13 cellular contexts compared by ENCODE assay signal in genomic region chr5:74916831-74917710, GRCh38. TPM values are rescaled to one million over a fixed set of nuclear protein-coding genes. Genes with fewer than 3 reads are reported as not detected.
DNase-seq lines count a peak whose midpoint lies in the region; ATAC-seq and TF ChIP-seq lines count a peak whose summit lies in the region.
"Had no signal": no experiment of that assay in that cellular context is flagged by ENCODE, and none has a peak within 500 bp of the region (broad histone marks: within the 10 kb centered on the region; RNA-seq: fewer than 3 reads in every experiment).

No MANE protein-coding gene starts in this region.

- peaks cover 15% of the 10 kb centered on the region for H3K9me3 Mint-ChIP-seq in WTC11
- H3K9me3 Mint-ChIP-seq in activated naive CD4-positive, alpha-beta T cell treated with anti-CD3 and anti-CD28 coated beads, Interleukin-2, amount 10 ng/mL, durations not matched to agents 7 days and 5 days: no peaks in the 10 kb centered on the region
- H3K9me3 Mint-ChIP-seq: T-helper 1 cell treated with Interleukin-12 subunit alpha and Interleukin-12 subunit beta and Interleukin-4 antibody, amounts not matched to agents 30 μg/mL and 1 μg/mL, for 36 hours had no signal

- no peaks in the 10 kb centered on the region for H3K4me1 Mint-ChIP-seq in WTC11
- H3K4me1 Mint-ChIP-seq in activated naive CD4-positive, alpha-beta T cell treated with anti-CD3 and anti-CD28 coated beads, Interleukin-2, amount 10 ng/mL, durations not matched to agents 7 days and 5 days: no peaks in the 10 kb centered on the region

- CTCF ChIA-PET in WTC11 (lab: Charles Lee): interaction anchor here (1.2 kb wide), 1 partner anchor 18 kb away, joined by 4 read pairs; no protein-coding TSS in a partner anchor
- CTCF ChIA-PET in activated naive CD4-positive, alpha-beta T cell treated with anti-CD3 and anti-CD28 coated beads, Interleukin-2, amount 10 ng/mL, durations not matched to agents 7 days and 5 days (lab: Charles Lee): interaction anchor here (1.9 kb wide), 1 partner anchor 244 kb away, joined by 10 read pairs; no protein-coding TSS in a partner anchor

- H3K36me3 Mint-ChIP-seq in WTC11: no peaks in the 10 kb centered on the region
- no peaks in the 10 kb centered on the region for H3K36me3 Mint-ChIP-seq in activated naive CD4-positive, alpha-beta T cell treated with anti-CD3 and anti-CD28 coated beads, Interleukin-2, amount 10 ng/mL, durations not matched to agents 7 days and 5 days

- TF ChIP-seq CTCF in AG10803 (conservative IDR thresholded peaks at IDR 0.05; ENCODE audit: low read length) (no peak), WTC11 (IDR thresholded peaks at IDR 0.05) (no peak)

- no peak overlapping the region for H3K4me3 Mint-ChIP-seq in WTC11
- H3K4me3 Mint-ChIP-seq in activated naive CD4-positive, alpha-beta T cell treated with anti-CD3 and anti-CD28 coated beads, Interleukin-2, amount 10 ng/mL, durations not matched to agents 7 days and 5 days: no peak overlapping the region
- H3K4me3 Mint-ChIP-seq: IgD-negative memory B cell; T-helper 1 cell treated with Interleukin-12 subunit alpha and Interleukin-12 subunit beta and Interleukin-4 antibody, amounts not matched to agents 30 μg/mL and 1 μg/mL, for 36 hours had no signal

- H3K27ac Mint-ChIP-seq in WTC11: no peak overlapping the region
- H3K27ac Mint-ChIP-seq in activated naive CD4-positive, alpha-beta T cell treated with anti-CD3 and anti-CD28 coated beads, Interleukin-2, amount 10 ng/mL, durations not matched to agents 7 days and 5 days: no peak overlapping the region
- H3K27ac Mint-ChIP-seq: IgD-negative memory B cell; T-helper 1 cell treated with Interleukin-12 subunit alpha and Interleukin-12 subunit beta and Interleukin-4 antibody, amounts not matched to agents 30 μg/mL and 1 μg/mL, for 36 hours had no signal

- no peak for ATAC-seq in WTC11
- peak; percentile 73 for ATAC-seq in left lobe of liver
- no peak for ATAC-seq in GM18511 (IDR thresholded peaks at IDR 0.05; ENCODE audit: unreplicated experiment)

- H3K4me3 ChIP-seq in AG10803 (ENCODE audit: low read length): no peak overlapping the region
- H3K4me3 ChIP-seq: vagina had no signal

- DNase-seq in AG10803 (ENCODE audit: low read depth): peak; percentile 17
- DNase-seq in HT1080 (ENCODE audit: low read depth): peak; percentile 64
- no peak for DNase-seq in WTC11 (ENCODE audit: low spot score)
- no peak for DNase-seq in left lobe of liver (ENCODE audit: low spot score)
- DNase-seq in GDM1 (lab: John Stamatoyannopoulos, UW): no peak
- no peak for DNase-seq in activated naive CD4-positive, alpha-beta T cell treated with anti-CD3 and anti-CD28 coated beads, Interleukin-2, amount 10 ng/mL, durations not matched to agents 7 days and 5 days
- DNase-seq in NCI-H2196 (lab: John Stamatoyannopoulos, UW; ENCODE audit: unreplicated experiment): no peak
- DNase-seq: erythroblast, NCI-H510A treated with DMSO at 0.1 percent for 48 hours had no signal

- H3K27me3 Mint-ChIP-seq in WTC11 (ENCODE audit: low read depth): no peaks in the 10 kb centered on the region
- peaks cover 8% of the 10 kb centered on the region for H3K27me3 Mint-ChIP-seq in activated naive CD4-positive, alpha-beta T cell treated with anti-CD3 and anti-CD28 coated beads, Interleukin-2, amount 10 ng/mL, durations not matched to agents 7 days and 5 days

- POLR2A ChIA-PET in WTC11 (lab: Charles Lee): no interaction called here

TF ChIP-seq in WTC11, 78 proteins besides CTCF, POLR2A, EP300 and RAD21:
- TF ChIP-seq GABPB1 (CRISPR knock-in tag; IDR thresholded peaks at IDR 0.05) (peak; percentile 79; the same call in 1 of the 2 replicates), FOXK1 (CRISPR knock-in tag; IDR thresholded peaks at IDR 0.05) (no peak)

RNA-seq across cellular contexts. Expression of gene FAM169A, which starts 50.9 kb away (rescaled TPM):
- total RNA-seq in HT1080 (2014; rRNA removed; shearing (Covaris generic)): 3.8 and 6.6 TPM in 2 replicates
- polyA plus RNA-seq in HT1080 (2015; cell fraction: cytosol; rRNA removed): 4.3 and 5.2 TPM in 2 replicates
- polyA plus RNA-seq in HT1080 (2015; cell fraction: nucleus; rRNA removed): 5.6 and 5.8 TPM in 2 replicates
- 59.1 to 69.1 TPM (median 61.1 TPM) in 3 replicates for total RNA-seq in WTC11 (2021)
- 3.4 TPM for total RNA-seq in left lobe of liver

Comparison
In these comparisons a context has a peak if more than half of its experiments do, and no peak if none do; other contexts are left out.
1. DNase-seq: peak in AG10803 (single experiment) and HT1080 (single experiment); none in WTC11 (single experiment), left lobe of liver (single experiment), GDM1 (single experiment), activated naive CD4-positive, alpha-beta T cell treated with anti-CD3 and anti-CD28 coated beads, Interleukin-2, amount 10 ng/mL, durations not matched to agents 7 days and 5 days (single experiment) and NCI-H2196 (single experiment).